Comparison of ENCODE assay signal across 8 cellular contexts in genomic region chr6:105179244-105180065, GRCh38. TPM values are rescaled to one million over a fixed set of nuclear protein-coding genes. Genes with fewer than 3 reads are reported as not detected.
DNase-seq lines count a peak whose midpoint lies in the region; ATAC-seq and TF ChIP-seq lines count a peak whose summit lies in the region.

TSS of gene POPDC3 (minus strand) at chr6:105180014. CDS start at chr6:105161909, 18,105 bp downstream.

- no peaks in the 10 kb centered on the region for H3K36me3 Mint-ChIP-seq in activated naive CD4-positive, alpha-beta T cell treated with anti-CD3 and anti-CD28 coated beads for 36 hours (ENCODE audit: low read depth)

- in situ Hi-C loops in brain microvascular endothelial cell (cut with HindIII; ENCODE audit: low pct_ligation_motif_present, low sequenced_read_pairs): no loop called here

- no peak within 1 kb of the TSS for H3K27ac Mint-ChIP-seq in activated naive CD4-positive, alpha-beta T cell treated with anti-CD3 and anti-CD28 coated beads for 36 hours

- TF ChIP-seq POLR2A in spleen (IDR thresholded peaks at IDR 0.05): no peak

- peak within 1 kb of the TSS; percentile 64 for H3K27ac ChIP-seq in brain microvascular endothelial cell
- no peak within 1 kb of the TSS for H3K27ac ChIP-seq in spleen

- no peaks in the 10 kb centered on the region for H3K36me3 ChIP-seq in brain microvascular endothelial cell (replicated peaks)
- no peaks in the 10 kb centered on the region for H3K36me3 ChIP-seq in spleen

- CTCF ChIA-PET in activated naive CD4-positive, alpha-beta T cell treated with anti-CD3 and anti-CD28 coated beads for 36 hours (lab: Charles Lee): no interaction called here

- peaks cover 37% of the 10 kb centered on the region for H3K27me3 Mint-ChIP-seq in activated naive CD4-positive, alpha-beta T cell treated with anti-CD3 and anti-CD28 coated beads for 36 hours (ENCODE audit: low read depth)

- H3K9me3 ChIP-seq in spleen: no peaks in the 10 kb centered on the region

- ATAC-seq in GM21528 (IDR thresholded peaks at IDR 0.05; ENCODE audit: low FRiP score, unreplicated experiment) (no peak), HG03442 (IDR thresholded peaks at IDR 0.05; ENCODE audit: unreplicated experiment) (no peak)

- no peaks in the 10 kb centered on the region for H3K4me1 Mint-ChIP-seq in activated naive CD4-positive, alpha-beta T cell treated with anti-CD3 and anti-CD28 coated beads for 36 hours (ENCODE audit: low read depth)

- no peaks in the 10 kb centered on the region for H3K27me3 ChIP-seq in brain microvascular endothelial cell (replicated peaks)
- peaks cover 3 to 88% (median 51%) of the 10 kb centered on the region in 7 donors for H3K27me3 ChIP-seq in spleen (replicated peaks in 1 of 7)

- peak within 1 kb of the TSS; percentile 38 for H3K4me3 Mint-ChIP-seq in activated naive CD4-positive, alpha-beta T cell treated with anti-CD3 and anti-CD28 coated beads for 36 hours

- H3K9me3 Mint-ChIP-seq in activated naive CD4-positive, alpha-beta T cell treated with anti-CD3 and anti-CD28 coated beads for 36 hours: no peaks in the 10 kb centered on the region

- H3K4me1 ChIP-seq in spleen: peaks cover 0 to 14% (median 6%) of the 10 kb centered on the region in 6 donors

- peak; percentile 18 for TF ChIP-seq CTCF in brain microvascular endothelial cell (IDR thresholded peaks at IDR 0.05; ENCODE audit: low read depth, low read length, missing control alignments)
- no peak for TF ChIP-seq CTCF in spleen (IDR thresholded peaks at IDR 0.05 in 8 of 11, conservative IDR thresholded peaks at IDR 0.05 in 3 of 11)

- peak; percentile 4 for DNase-seq in activated naive CD4-positive, alpha-beta T cell treated with anti-CD3 and anti-CD28 coated beads for 36 hours
- no peak for DNase-seq in activated naive CD4-positive, alpha-beta T cell treated with anti-CD3 and anti-CD28 coated beads, Interleukin-2, amount 50 U/mL, for 16 hours
- DNase-seq in LHCN-M2 (ENCODE audit: low read depth) (peak; percentile 71), brain microvascular endothelial cell (peak; percentile 31), iris pigment epithelial cell (ENCODE audit: low read depth) (peak; percentile 56), spleen (no peak)

- H3K4me3 ChIP-seq in brain microvascular endothelial cell (ENCODE audit: low read depth, low read length): peak within 1 kb of the TSS; percentile 71
- H3K4me3 ChIP-seq in spleen: peak within 1 kb of the TSS in 6 of 8 donors; percentile 22 to 59 (median 27)

- intact Hi-C loops in activated naive CD4-positive, alpha-beta T cell treated with anti-CD3 and anti-CD28 coated beads for 36 hours (cut with micrococcal nuclease): no loop called here
- intact Hi-C loops in spleen (cut with DNase I; ENCODE audit: low total_unique reads): no loop called here

- 2 to 14% (median 3%) methylated on average over 16 to 90 of the region's 90 CpGs for WGBS in spleen, 5 donors

RNA-seq across cellular contexts. Expression of gene POPDC3, which starts in this region (rescaled TPM):
- total RNA-seq in activated naive CD4-positive, alpha-beta T cell treated with anti-CD3 and anti-CD28 coated beads for 36 hours: not detected
- total RNA-seq in LHCN-M2 (2014; rRNA removed) (64.8 and 77.9 TPM in 2 replicates), spleen (not detected)
- 28.9 TPM for polyA plus RNA-seq in LHCN-M2 (2012)
- polyA plus RNA-seq in spleen: under 1 TPM in 2 of 3 donors, not detected in 1; 0.08 to 0.24 TPM

Comparison
In these comparisons a context has a peak if more than half of its experiments do, and no peak if none do; other contexts are left out.
1. RNA of gene POPDC3 (total RNA-seq): 64.8 to 77.9 TPM in LHCN-M2; not detected in activated naive CD4-positive, alpha-beta T cell treated with anti-CD3 and anti-CD28 coated beads for 36 hours and not detected in spleen; every median in the first group is over 10 times any median in the second.
2. Peak in DNase-seq in activated naive CD4-positive, alpha-beta T cell treated with anti-CD3 and anti-CD28 coated beads for 36 hours; RNA of the gene not detected or under 1 TPM.
3. DNase-seq: peak in LHCN-M2 (single experiment), brain microvascular endothelial cell (single experiment) and iris pigment epithelial cell (single experiment); none in activated naive CD4-positive, alpha-beta T cell treated with anti-CD3 and anti-CD28 coated beads, Interleukin-2, amount 50 U/mL, for 16 hours (single experiment) and spleen (single experiment).